Comparison of ENCODE assay signal across 19 cellular contexts in the genomic region with DNA sequence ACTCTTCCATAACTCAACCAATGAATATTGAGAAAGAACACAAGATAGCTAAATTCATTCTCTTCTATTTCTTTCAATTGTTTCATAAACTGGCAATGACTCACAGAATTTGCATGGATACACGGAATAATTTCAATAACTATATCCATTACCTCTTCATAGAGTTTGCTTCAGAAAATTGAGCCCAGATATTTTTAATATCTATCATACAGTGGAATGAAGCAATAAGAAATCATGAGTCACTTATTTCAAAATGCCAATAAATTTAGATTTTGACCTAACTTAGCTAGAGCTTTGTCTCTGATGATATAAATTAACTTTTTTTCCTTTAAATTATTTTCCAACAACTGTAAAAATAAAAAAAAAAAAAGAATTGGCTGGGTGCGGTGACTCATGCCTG. TPM values are rescaled to one million over a fixed set of nuclear protein-coding genes. Genes with fewer than 3 reads are reported as not detected.
DNase-seq lines count a peak whose midpoint lies in the region; ATAC-seq and TF ChIP-seq lines count a peak whose summit lies in the region.
"Had no signal": no experiment of that assay in that cellular context is flagged by ENCODE, and none has a peak within 500 bp of the region (broad histone marks: within the 10 kb centered on the region; RNA-seq: fewer than 3 reads in every experiment).

No MANE protein-coding gene starts in this region.

- ATAC-seq in RWPE2 (ENCODE audit: low read depth) (0 out of 3 replicates have a peak, but pooled peaks have one; percentile 21), HG03095 (IDR thresholded peaks at IDR 0.05; ENCODE audit: unreplicated experiment) (no peak)
- no peak for ATAC-seq in activated CD8-positive, alpha-beta T cell treated with anti-CD3 and anti-CD28 coated beads for 36 hours
- ATAC-seq: GM12878 had no signal

- no peak for TF ChIP-seq CTCF in RWPE2 (IDR thresholded peaks at IDR 0.05; ENCODE audit: poor library complexity, severe bottlenecking)
- TF ChIP-seq CTCF in activated CD8-positive, alpha-beta T cell treated with anti-CD3 and anti-CD28 coated beads for 36 hours (IDR thresholded peaks at IDR 0.05) = no peak

- in situ Hi-C loops in KBM-7 (cut with MboI; ENCODE audit: low pct_unique_long_range_greater_than_20kb, low sequenced_read_pairs) = no loop called here

- H3K9me3 ChIP-seq in RWPE2 (ENCODE audit: severe bottlenecking) = no peaks in the 10 kb centered on the region

- no peaks in the 10 kb centered on the region for H3K36me3 ChIP-seq in RWPE2 (ENCODE audit: low read depth)

- H3K4me3 Mint-ChIP-seq in activated CD8-positive, alpha-beta T cell treated with anti-CD3 and anti-CD28 coated beads for 36 hours = no peak overlapping the region
- H3K4me3 Mint-ChIP-seq: CD4-positive, alpha-beta memory T cell had no signal

- peak; percentile 22 for DNase-seq in GM03348 (ENCODE audit: low spot score)
- no peak for DNase-seq in RWPE2 (ENCODE audit: low spot score)
- peak; percentile 68 for DNase-seq in fibroblast of gingiva (ENCODE audit: low read depth)
- peak; percentile 29 for DNase-seq in stromal cell of bone marrow (ENCODE audit: low read depth)
- no peak for DNase-seq in KBM-7
- no peak for DNase-seq in activated CD8-positive, alpha-beta T cell treated with anti-CD3 and anti-CD28 coated beads for 36 hours
- DNase-seq: C1 segment of cervical spinal cord; CD4-positive, alpha-beta memory T cell; COR-L47; DMS53; H7; NCI-H2029; NCI-H2227 treated with DMSO at 0.1 percent for 48 hours; NCI-H526 treated with DMSO at 0.1 percent for 48 hours; PC-9; SHP77; T-helper 1 cell had no signal

- H3K4me3 ChIP-seq in RWPE2 (ENCODE audit: severe bottlenecking) = no peak overlapping the region
- H3K4me3 ChIP-seq: GM12878, PC-9 had no signal

- no peaks in the 10 kb centered on the region for H3K36me3 Mint-ChIP-seq in activated CD8-positive, alpha-beta T cell treated with anti-CD3 and anti-CD28 coated beads for 36 hours (ENCODE audit: low read depth)

- peaks cover 11% of the 10 kb centered on the region for H3K4me1 ChIP-seq in RWPE2 (ENCODE audit: insufficient read depth, poor library complexity, severe bottlenecking)

- POLR2A ChIA-PET in activated CD8-positive, alpha-beta T cell treated with anti-CD3 and anti-CD28 coated beads for 36 hours (lab: Charles Lee) = no interaction called here

- H3K4me1 Mint-ChIP-seq in activated CD8-positive, alpha-beta T cell treated with anti-CD3 and anti-CD28 coated beads for 36 hours (ENCODE audit: low read depth) = peaks cover 4% of the 10 kb centered on the region

- intact Hi-C loops in activated CD8-positive, alpha-beta T cell treated with anti-CD3 and anti-CD28 coated beads for 36 hours (cut with micrococcal nuclease) = no loop called here

- CTCF ChIA-PET in activated CD8-positive, alpha-beta T cell treated with anti-CD3 and anti-CD28 coated beads for 36 hours (lab: Charles Lee) = no interaction called here

- peak overlapping the region; percentile 26 for H3K27ac ChIP-seq in RWPE2 (ENCODE audit: poor library complexity, severe bottlenecking)
- H3K27ac ChIP-seq: PC-9 had no signal

- H3K9me3 Mint-ChIP-seq in activated CD8-positive, alpha-beta T cell treated with anti-CD3 and anti-CD28 coated beads for 36 hours = no peaks in the 10 kb centered on the region

- peaks cover 2% of the 10 kb centered on the region for H3K27me3 Mint-ChIP-seq in activated CD8-positive, alpha-beta T cell treated with anti-CD3 and anti-CD28 coated beads for 36 hours

- H3K27me3 ChIP-seq in RWPE2 (ENCODE audit: insufficient read depth, poor library complexity, severe bottlenecking) = no peaks in the 10 kb centered on the region

- H3K27ac Mint-ChIP-seq in activated CD8-positive, alpha-beta T cell treated with anti-CD3 and anti-CD28 coated beads for 36 hours = no peak overlapping the region
- H3K27ac Mint-ChIP-seq: CD4-positive, alpha-beta memory T cell had no signal

RNA-seq across cellular contexts. Expression of a gene that starts 22.2 kb away (rescaled TPM):
- 10 to 100 TPM; 14.5 to 16.3 TPM for total RNA-seq in activated CD8-positive, alpha-beta T cell treated with anti-CD3 and anti-CD28 coated beads for 36 hours

RNA-seq across cellular contexts. Expression of a gene that starts 44.3 kb away (rescaled TPM):
- total RNA-seq in activated CD8-positive, alpha-beta T cell treated with anti-CD3 and anti-CD28 coated beads for 36 hours = 100 to 1,000 TPM; 410 to 427 TPM

Comparison
In these comparisons a context has a peak if more than half of its experiments do, and no peak if none do; other contexts are left out.
1. DNase-seq: peak in GM03348 (single experiment), fibroblast of gingiva (single experiment) and stromal cell of bone marrow (single experiment); none in RWPE2 (single experiment), KBM-7 (single experiment) and activated CD8-positive, alpha-beta T cell treated with anti-CD3 and anti-CD28 coated beads for 36 hours (single experiment).